ENCODE assay signal across 19 cellular contexts in genomic region chr5:137214446-137215189, GRCh38.
"Had no signal": no experiment of that assay in that cellular context is flagged by ENCODE, and none has a peak within 500 bp of the region (broad histone marks: within the 10 kb centered on the region; RNA-seq: fewer than 3 reads in every experiment).

No MANE protein-coding gene starts in this region.

- H3K27ac ChIP-seq: epithelial cell of prostate, gastroesophageal sphincter, heart right ventricle, parathyroid adenoma, tibial artery had no signal

- H3K4me3 ChIP-seq: gastroesophageal sphincter, heart right ventricle, tibial artery had no signal

- ATAC-seq: activated T-cell treated with anti-CD3 and anti-CD28 coated beads, Interleukin-2, amount 50 U/mL, for 72 hours; effector memory CD8-positive, alpha-beta T cell; gastroesophageal sphincter; heart right ventricle; left lobe of liver; naive thymus-derived CD8-positive, alpha-beta T cell; stimulated activated naive B cell treated with anti-CD40 and anti-IgM and Interleukin-4, amounts not matched to agents 10 μg/mL and 1 μg/mL and 100 μg/mL, for 72 hours had no signal

- H3K4me1 ChIP-seq: parathyroid adenoma had no signal

- H3K9me3 ChIP-seq: gastroesophageal sphincter, heart right ventricle, tibial artery had no signal

- H3K9ac ChIP-seq: parathyroid adenoma had no signal

- H3K27me3 ChIP-seq: gastroesophageal sphincter, heart right ventricle, tibial artery had no signal

- H3K36me3 ChIP-seq: gastroesophageal sphincter, heart right ventricle, tibial artery had no signal

- H3K79me2 ChIP-seq: parathyroid adenoma had no signal

- DNase-seq: activated B cell treated with CpG ODN at 0.5 μM for 24 hours; activated CD4-positive, alpha-beta T cell treated with anti-CD3 and anti-CD28 coated beads for 48 hours; activated CD8-positive, alpha-beta memory T cell treated with anti-CD3 and anti-CD28 coated beads, Interleukin-2, amount 50 U/mL, for 48 hours; activated gamma-delta T cell treated with Interleukin-2 at 50 U/mL for 16 hours; activated T-cell treated with anti-CD3 and anti-CD28 coated beads, Interleukin-2, amount 50 U/mL, for 72 hours; cerebellar nuclear complex; effector memory CD8-positive, alpha-beta T cell; heart right ventricle; mammary epithelial cell; naive thymus-derived CD8-positive, alpha-beta T cell; retina; stimulated activated CD4-positive, alpha-beta T cell treated with anti-CD3 and anti-CD28 coated beads, Interleukin-2, amount 100 ng/mL, for 48 hours; stimulated activated naive B cell treated with anti-CD40 and anti-IgM and Interleukin-4, amounts not matched to agents 10 μg/mL and 1 μg/mL and 100 μg/mL, for 72 hours; T-helper 2 cell; tibial artery had no signal
